Comparison of ENCODE assay signal across 8 cellular contexts in the genomic region with DNA sequence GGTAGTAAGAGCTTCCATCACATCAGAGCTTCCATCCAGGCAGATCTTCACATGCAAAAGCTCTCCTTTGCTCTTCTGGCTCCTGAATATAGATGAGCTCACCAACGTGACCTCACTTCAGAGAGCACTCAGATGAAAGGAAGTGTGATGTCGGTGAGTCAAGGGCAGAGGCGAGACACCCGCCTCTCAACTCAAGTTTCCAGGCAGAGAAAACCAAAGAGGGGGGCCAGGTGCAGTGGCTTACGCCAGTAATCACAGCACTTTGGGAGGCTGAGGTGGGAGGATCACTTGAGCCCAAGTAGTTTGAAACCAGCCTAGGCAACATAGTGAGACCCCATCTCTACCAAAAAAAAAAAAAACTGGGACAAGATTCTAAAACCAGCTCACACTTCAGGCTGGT.
A peak's percentile ranks its signal among the peaks of the same experiment; 100 is the strongest.
DNase-seq lines count a peak whose midpoint lies in the region; ATAC-seq and TF ChIP-seq lines count a peak whose summit lies in the region.

No MANE protein-coding gene starts in this region.

- H3K9me3 ChIP-seq in A673 (ENCODE audit: low read depth, low read length, poor library complexity, severe bottlenecking) = no peaks in the 10 kb centered on the region

- ATAC-seq in GM19023 (IDR thresholded peaks at IDR 0.05; ENCODE audit: unreplicated experiment) (peak; percentile 56), GM19397 (IDR thresholded peaks at IDR 0.05; ENCODE audit: unreplicated experiment) (no peak)

- H3K36me3 ChIP-seq in A673 (ENCODE audit: insufficient read depth, low read length, poor library complexity, severe bottlenecking) = no peaks in the 10 kb centered on the region

- CTCF ChIA-PET in A673 (lab: Charles Lee) = no interaction called here

- POLR2A ChIA-PET in A673 (lab: Charles Lee; ENCODE audit: low non-redundant PET) = interaction anchor here (0.5 to 0.6 kb wide), 2 partner anchors 10 to 206 kb away, joined by 3 read pairs; no protein-coding TSS in a partner anchor

- no peak for TF ChIP-seq RAD21 in Ishikawa (IDR thresholded peaks at IDR 0.05; ENCODE audit: low read depth)

- peak; percentile 14 to 53 (median 52) for DNase-seq in activated CD8-positive, alpha-beta memory T cell treated with anti-CD3 and anti-CD28 coated beads for 48 hours (ENCODE audit: low read depth in 2 of 3, low spot score in 2 of 3)
- DNase-seq in fibroblast of the conjunctiva (ENCODE audit: low read depth) = peak; percentile 20
- DNase-seq in stimulated activated CD4-positive, alpha-beta T cell treated with anti-CD3 and anti-CD28 coated beads, Interleukin-15, amount 100 ng/mL, for 48 hours (ENCODE audit: low read depth in 2 of 2) = peak; percentile 77
- no peak for DNase-seq in 8988T
- DNase-seq in A673 (ENCODE audit: low spot score) = no peak

- no TSS peak for BruUV-seq in A673 (replicated peaks; lab: Mats Ljungman, UMichigan)

- H3K27me3 ChIP-seq in A673 (replicated peaks; ENCODE audit: insufficient read depth, low read depth, low read length, poor library complexity) = no peaks in the 10 kb centered on the region

- no peak overlapping the region for H3K4me3 ChIP-seq in A673 (ENCODE audit: low read depth, low read length, poor library complexity, severe bottlenecking)

- no peak overlapping the region for H3K27ac ChIP-seq in A673 (ENCODE audit: low read depth, low read length, poor library complexity, severe bottlenecking)

- no peak for TF ChIP-seq CTCF in A673 (conservative IDR thresholded peaks at IDR 0.05; ENCODE audit: low read depth, low read length)

- peaks cover 22% of the 10 kb centered on the region for H3K4me1 ChIP-seq in A673 (ENCODE audit: insufficient read depth, low read length, poor library complexity, severe bottlenecking)

- intact Hi-C loops in A673 (cut with micrococcal nuclease; ENCODE audit: unreplicated experiment) = no loop called here

- no peak for TF ChIP-seq EP300 in Ishikawa (IDR thresholded peaks at IDR 0.05; ENCODE audit: borderline replicate concordance)

TF ChIP-seq in Ishikawa, 13 proteins besides CTCF, POLR2A, EP300 and RAD21:
- 0 out of 2 replicates have a peak, but pooled peaks have one; percentile 15 for TF ChIP-seq CREB1 (IDR thresholded peaks at IDR 0.05; ENCODE audit: low read depth)
- no peak for TF ChIP-seq TEAD4 (IDR thresholded peaks at IDR 0.05)

Comparison
In these comparisons a context has a peak if more than half of its experiments do, and no peak if none do; other contexts are left out.
1. DNase-seq: peak in activated CD8-positive, alpha-beta memory T cell treated with anti-CD3 and anti-CD28 coated beads for 48 hours (3 of 3), fibroblast of the conjunctiva (single experiment) and stimulated activated CD4-positive, alpha-beta T cell treated with anti-CD3 and anti-CD28 coated beads, Interleukin-15, amount 100 ng/mL, for 48 hours (2 of 2); none in 8988T (single experiment) and A673 (single experiment).